8 cellular contexts compared by ENCODE assay signal in genomic region chr20:3786665-3787639, GRCh38. TPM values are rescaled to one million over a fixed set of nuclear protein-coding genes. Genes with fewer than 3 reads are reported as not detected.
DNase-seq lines count a peak whose midpoint lies in the region; ATAC-seq and TF ChIP-seq lines count a peak whose summit lies in the region.

Gene CENPB (minus strand): TSS chr20:3786740. CDS start chr20:3786483, 257 bp downstream.

- POLR2A ChIA-PET in CD8-positive, alpha-beta T cell (lab: Charles Lee) = interaction anchor here (0.8 to 5.0 kb wide), 16 partner anchors 9 to 203 kb away, joined by 3 to 49 read pairs (median 6); partner anchors contain the start of genes ADISSP, AP5S1 and CDC25B

- peak within 1 kb of the TSS; percentile 46 for H3K4me3 ChIP-seq in CD8-positive, alpha-beta T cell (ENCODE audit: low read depth, low read length)
- peak within 1 kb of the TSS; percentile 51 for H3K4me3 ChIP-seq in mesodermal cell (ENCODE audit: extremely low read depth, insufficient read depth, low read length, poor library complexity, severe bottlenecking)

- H3K9me3 ChIP-seq in CD8-positive, alpha-beta T cell (ENCODE audit: low read length) = no peaks in the 10 kb centered on the region
- no peaks in the 10 kb centered on the region for H3K9me3 ChIP-seq in mesodermal cell (ENCODE audit: control insufficient read depth, low read length)

- H3K27ac Mint-ChIP-seq in CD8-positive, alpha-beta T cell = peak within 1 kb of the TSS; percentile 91
- H3K27ac Mint-ChIP-seq in activated CD8-positive, alpha-beta memory T cell treated with anti-CD3 and anti-CD28 coated beads, Interleukin-2, amount 10 ng/mL, durations not matched to agents 7 days and 5 days = peak within 1 kb of the TSS; percentile 81

- H3K27me3 Mint-ChIP-seq in CD8-positive, alpha-beta T cell (ENCODE audit: low read depth) = no peaks in the 10 kb centered on the region
- no peaks in the 10 kb centered on the region for H3K27me3 Mint-ChIP-seq in activated CD8-positive, alpha-beta memory T cell treated with anti-CD3 and anti-CD28 coated beads, Interleukin-2, amount 10 ng/mL, durations not matched to agents 7 days and 5 days

- H3K27me3 ChIP-seq in CD8-positive, alpha-beta T cell (ENCODE audit: insufficient read depth, low read length) = no peaks in the 10 kb centered on the region

- DNase-seq in CD8-positive, alpha-beta T cell = peak; percentile 83 to 95 (median 89)
- DNase-seq in HK-2 (ENCODE audit: unreplicated experiment) = peak; percentile 92
- DNase-seq in NK-92 (lab: John Stamatoyannopoulos, UW; ENCODE audit: unreplicated experiment) = peak; percentile 12
- peak; percentile 91 for DNase-seq in activated CD8-positive, alpha-beta memory T cell treated with anti-CD3 and anti-CD28 coated beads, Interleukin-2, amount 10 ng/mL, durations not matched to agents 7 days and 5 days
- peak; percentile 66 to 81 for DNase-seq in stimulated activated CD8-positive, alpha-beta memory T cell treated with anti-CD3 and anti-CD28 coated beads, Interleukin-15, amount 100 ng/mL, for 4 hours (ENCODE audit: low read depth in 2 of 2)

- peaks cover 30% of the 10 kb centered on the region for H3K4me1 Mint-ChIP-seq in CD8-positive, alpha-beta T cell (ENCODE audit: low read depth)
- peaks cover 34% of the 10 kb centered on the region for H3K4me1 Mint-ChIP-seq in activated CD8-positive, alpha-beta memory T cell treated with anti-CD3 and anti-CD28 coated beads, Interleukin-2, amount 10 ng/mL, durations not matched to agents 7 days and 5 days

- ATAC-seq in CD8-positive, alpha-beta T cell = peak; percentile 87
- ATAC-seq in GM19438 (IDR thresholded peaks at IDR 0.05; ENCODE audit: low read depth, unreplicated experiment) = peak; percentile 63
- ATAC-seq in activated CD8-positive, alpha-beta memory T cell treated with anti-CD3 and anti-CD28 coated beads, Interleukin-2, amount 10 ng/mL, durations not matched to agents 7 days and 5 days = peak; percentile 95

- H3K36me3 ChIP-seq in CD8-positive, alpha-beta T cell (ENCODE audit: insufficient read depth, low read length) = no peaks in the 10 kb centered on the region
- H3K36me3 ChIP-seq in mesodermal cell (ENCODE audit: control insufficient read depth, insufficient read depth, low read length) = peaks cover 24% of the 10 kb centered on the region

- peaks cover 24% of the 10 kb centered on the region for H3K4me1 ChIP-seq in CD8-positive, alpha-beta T cell (ENCODE audit: insufficient read depth, low read length)
- H3K4me1 ChIP-seq in mesodermal cell (ENCODE audit: control insufficient read depth, insufficient read depth, low read length, poor library complexity, severe bottlenecking) = peaks cover 9% of the 10 kb centered on the region

- WGBS in mesodermal cell (ENCODE audit: insufficient coverage in 2 of 2), 2 experiments = 0 to 4% methylated on average over 31 to 37 of the region's 71 CpGs

- CTCF ChIA-PET in CD8-positive, alpha-beta T cell (lab: Charles Lee) = interaction anchor here (0.6 to 11.9 kb wide), 13 partner anchors 9 to 1060 kb away, joined by 3 to 195 read pairs (median 5); partner anchors contain the start of genes ADISSP and AP5S1
- CTCF ChIA-PET in activated CD8-positive, alpha-beta memory T cell treated with anti-CD3 and anti-CD28 coated beads, Interleukin-2, amount 10 ng/mL, durations not matched to agents 7 days and 5 days (lab: Charles Lee) = interaction anchor here (0.6 to 7.7 kb wide), 32 partner anchors 8 to 285 kb away, joined by 3 to 65 read pairs (median 4); partner anchors contain the start of genes ADISSP, CDC25B and MAVS

- no peaks in the 10 kb centered on the region for H3K9me3 Mint-ChIP-seq in CD8-positive, alpha-beta T cell
- H3K9me3 Mint-ChIP-seq in activated CD8-positive, alpha-beta memory T cell treated with anti-CD3 and anti-CD28 coated beads, Interleukin-2, amount 10 ng/mL, durations not matched to agents 7 days and 5 days (ENCODE audit: low read depth) = no peaks in the 10 kb centered on the region

- H3K4me3 Mint-ChIP-seq in CD8-positive, alpha-beta T cell = peak within 1 kb of the TSS; percentile 84
- H3K4me3 Mint-ChIP-seq in activated CD8-positive, alpha-beta memory T cell treated with anti-CD3 and anti-CD28 coated beads, Interleukin-2, amount 10 ng/mL, durations not matched to agents 7 days and 5 days = peak within 1 kb of the TSS; percentile 83

- intact Hi-C loops in CD8-positive, alpha-beta T cell (cut with DNase I, micrococcal nuclease) = loop anchor here (1.0 to 10.0 kb wide), 10 partner anchors 8 to 315 kb away; partner anchors contain the start of genes AP5S1 (in 2 of the 2), MAVS (in 2 of the 2), ATRN (in 1 of the 2) and PANK2 (in 1 of the 2)

- peaks cover 4% of the 10 kb centered on the region for H3K36me3 Mint-ChIP-seq in CD8-positive, alpha-beta T cell
- H3K36me3 Mint-ChIP-seq in activated CD8-positive, alpha-beta memory T cell treated with anti-CD3 and anti-CD28 coated beads, Interleukin-2, amount 10 ng/mL, durations not matched to agents 7 days and 5 days = peaks cover 3% of the 10 kb centered on the region

- peak within 1 kb of the TSS; percentile 37 for H3K27ac ChIP-seq in CD8-positive, alpha-beta T cell (ENCODE audit: low read depth, low read length)
- no peak within 1 kb of the TSS for H3K27ac ChIP-seq in mesodermal cell (ENCODE audit: low read depth, low read length, severe bottlenecking)

- TF ChIP-seq CTCF in CD8-positive, alpha-beta T cell (IDR thresholded peaks at IDR 0.05) = peak; percentile 86

- in situ Hi-C loops in endometrial microvascular endothelial cells (cut with HindIII; ENCODE audit: inconsistent ontology term, low pct_unique_long_range_greater_than_20kb, low sequenced_read_pairs) = no loop called here

RNA-seq across cellular contexts. Expression of gene CENPB, which starts in this region (rescaled TPM):
- 10 to 100 TPM; 23.2 to 24.1 TPM for total RNA-seq in CD8-positive, alpha-beta T cell
- total RNA-seq in activated CD8-positive, alpha-beta memory T cell treated with anti-CD3 and anti-CD28 coated beads, Interleukin-2, amount 10 ng/mL, durations not matched to agents 7 days and 5 days = 10 to 100 TPM; 76.5 to 76.8 TPM
- total RNA-seq in endometrial microvascular endothelial cells (ENCODE audit: inconsistent ontology term) = 105 TPM
- 36.1 TPM for polyA plus RNA-seq in mesodermal cell (2013, experiment 1 of 2)
- 29.1 TPM for polyA plus RNA-seq in mesodermal cell (2013, experiment 2 of 2)

Comparison
In these comparisons a context has a peak if more than half of its experiments do, and no peak if none do; other contexts are left out.
1. DNase-seq: peak in every context shown above with its lines; median percentile 92 in HK-2; 91 in activated CD8-positive, alpha-beta memory T cell treated with anti-CD3 and anti-CD28 coated beads, Interleukin-2, amount 10 ng/mL, durations not matched to agents 7 days and 5 days; 89 in CD8-positive, alpha-beta T cell; 74 in stimulated activated CD8-positive, alpha-beta memory T cell treated with anti-CD3 and anti-CD28 coated beads, Interleukin-15, amount 100 ng/mL, for 4 hours; 12 in NK-92.